ENCODE assay signal across 20 cellular contexts in the genomic region with DNA sequence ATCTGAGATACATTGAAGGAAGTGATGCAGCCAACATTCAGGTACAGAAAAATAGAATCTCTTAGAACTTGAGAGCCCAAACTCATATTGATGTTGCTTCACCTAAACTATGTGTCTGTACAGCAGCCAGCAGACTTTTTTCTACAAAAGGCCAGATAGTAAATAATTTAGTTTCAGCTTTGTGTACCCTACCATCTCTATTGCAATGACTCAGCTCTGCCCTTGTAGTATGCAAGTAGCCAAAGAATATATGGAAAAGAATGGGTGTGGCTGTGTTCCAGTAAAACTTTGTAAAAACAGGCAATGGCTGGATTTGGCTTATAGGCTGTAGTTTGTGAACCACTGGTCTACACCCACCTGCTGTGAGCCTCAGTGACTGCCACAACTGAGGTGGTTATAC.
"Had no signal": no experiment of that assay in that cellular context is flagged by ENCODE, and none has a peak within 500 bp of the region (broad histone marks: within the 10 kb centered on the region; RNA-seq: fewer than 3 reads in every experiment).

No MANE protein-coding gene starts in this region.

- H3K4me3 Mint-ChIP-seq: activated naive CD8-positive, alpha-beta T cell treated with anti-CD3 and anti-CD28 coated beads for 36 hours; mesothelial cell of epicardium; nephron progenitor cell; stimulated activated memory B cell treated with anti-CD40 and anti-IgM and Interleukin-4, amounts not matched to agents 10 μg/mL and 1 μg/mL and 100 μg/mL, for 72 hours; T-helper 17 cell had no signal

- H3K36me3 Mint-ChIP-seq: activated naive CD8-positive, alpha-beta T cell treated with anti-CD3 and anti-CD28 coated beads for 36 hours; mesothelial cell of epicardium; stimulated activated memory B cell treated with anti-CD40 and anti-IgM and Interleukin-4, amounts not matched to agents 10 μg/mL and 1 μg/mL and 100 μg/mL, for 72 hours had no signal

- DNase-seq: activated CD4-positive, alpha-beta T cell treated with anti-CD3 and anti-CD28 coated beads, Interleukin-2, amount 50 U/mL, for 4 hours; activated naive CD4-positive, alpha-beta T cell; activated naive CD8-positive, alpha-beta T cell treated with anti-CD3 and anti-CD28 coated beads for 36 hours; colonic mucosa; foreskin melanocyte; glutamatergic neuron; hypothalamus; kidney; nephron progenitor cell; posterior cingulate gyrus; sigmoid colon; spleen; stimulated activated CD4-positive, alpha-beta T cell treated with anti-CD3 and anti-CD28 coated beads, Interleukin-4, amount 100 ng/mL, for 4 hours; T-helper 17 cell; testis had no signal

- H3K27me3 ChIP-seq: colonic mucosa, sigmoid colon, SJSA1, spleen, testis had no signal

- H3K4me3 ChIP-seq: colonic mucosa, lung, sigmoid colon, SJSA1, spleen, testis had no signal

- H3K4me1 ChIP-seq: colonic mucosa, testis had no signal

- H3K27ac ChIP-seq: colonic mucosa, sigmoid colon, SJSA1, spleen, testis had no signal

- H3K9me3 Mint-ChIP-seq: mesothelial cell of epicardium, nephron progenitor cell had no signal

- H3K4me1 Mint-ChIP-seq: activated naive CD8-positive, alpha-beta T cell treated with anti-CD3 and anti-CD28 coated beads for 36 hours; stimulated activated memory B cell treated with anti-CD40 and anti-IgM and Interleukin-4, amounts not matched to agents 10 μg/mL and 1 μg/mL and 100 μg/mL, for 72 hours; T-helper 17 cell had no signal

- H3K36me3 ChIP-seq: colonic mucosa, sigmoid colon, SJSA1, spleen had no signal

- H3K27me3 Mint-ChIP-seq: activated naive CD8-positive, alpha-beta T cell treated with anti-CD3 and anti-CD28 coated beads for 36 hours; stimulated activated memory B cell treated with anti-CD40 and anti-IgM and Interleukin-4, amounts not matched to agents 10 μg/mL and 1 μg/mL and 100 μg/mL, for 72 hours; T-helper 17 cell had no signal

- H3K9me3 ChIP-seq: colonic mucosa, sigmoid colon, SJSA1, spleen, testis had no signal

- H3K27ac Mint-ChIP-seq: activated naive CD8-positive, alpha-beta T cell treated with anti-CD3 and anti-CD28 coated beads for 36 hours; nephron progenitor cell; stimulated activated memory B cell treated with anti-CD40 and anti-IgM and Interleukin-4, amounts not matched to agents 10 μg/mL and 1 μg/mL and 100 μg/mL, for 72 hours; T-helper 17 cell had no signal

- ATAC-seq: left lobe of liver; stimulated activated memory B cell treated with anti-CD40 and anti-IgM and Interleukin-4, amounts not matched to agents 10 μg/mL and 1 μg/mL and 100 μg/mL, for 72 hours; T-helper 17 cell had no signal
